ENCODE assay signal across 20 cellular contexts in the genomic region with DNA sequence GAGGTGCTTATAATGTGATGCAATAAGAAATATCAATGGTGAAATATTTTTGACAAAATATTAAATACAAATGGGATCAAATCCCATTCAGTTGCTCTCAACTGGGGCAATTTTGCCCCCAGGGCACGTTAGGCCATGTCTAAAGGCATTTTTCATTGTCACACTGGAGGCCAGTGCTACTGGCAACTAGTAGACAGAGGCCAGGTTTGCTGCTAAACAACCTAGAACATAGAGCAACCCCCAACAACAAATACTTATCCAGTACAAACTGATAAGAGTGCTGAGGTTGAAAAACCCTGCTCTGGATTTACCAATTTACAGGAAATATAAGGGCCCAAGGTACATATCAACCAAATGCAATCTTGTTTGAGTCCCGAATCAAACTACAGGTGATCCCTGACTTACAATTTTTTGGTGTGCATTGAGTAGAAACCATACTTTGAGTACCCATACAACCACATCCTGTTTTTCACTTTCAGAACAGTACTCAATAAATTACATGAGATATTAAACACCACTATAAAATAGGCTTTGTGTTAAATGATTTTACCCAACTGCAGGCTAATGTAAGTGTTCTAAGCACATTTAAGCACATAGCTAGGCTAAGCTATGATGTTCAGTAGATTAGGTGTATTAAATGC.
DNase-seq lines count a peak whose midpoint lies in the region; ATAC-seq lines count a peak whose summit lies in the region.
"Had no signal": no experiment of that assay in that cellular context is flagged by ENCODE, and none has a peak within 500 bp of the region (broad histone marks: within the 10 kb centered on the region; RNA-seq: fewer than 3 reads in every experiment).

No MANE protein-coding gene starts in this region.

- H3K27me3 Mint-ChIP-seq in activated CD4-positive, alpha-beta T cell treated with anti-CD3 and anti-CD28 coated beads, Interleukin-2, amount 10 ng/mL, durations not matched to agents 7 days and 5 days, result no peaks in the 10 kb centered on the region
- peaks cover 1% of the 10 kb centered on the region for H3K27me3 Mint-ChIP-seq in activated naive CD8-positive, alpha-beta T cell

- POLR2A ChIA-PET in activated CD4-positive, alpha-beta T cell treated with anti-CD3 and anti-CD28 coated beads, Interleukin-2, amount 10 ng/mL, durations not matched to agents 7 days and 5 days (lab: Charles Lee), result no interaction called here

- intact Hi-C loops in left ventricle myocardium superior (cut with micrococcal nuclease), result no loop called here

- ATAC-seq in HG03354 (IDR thresholded peaks at IDR 0.05; ENCODE audit: poor library complexity, severe bottlenecking, unreplicated experiment), result peak; percentile 60
- peak; percentile 71 for ATAC-seq in stimulated activated effector memory CD8-positive, alpha-beta T cell treated with anti-CD3 and anti-CD28 coated beads, Interleukin-12 subunit alpha, Interleukin-12 subunit beta, amount 100 ng/mL, for 72 hours
- ATAC-seq in HG02884 (IDR thresholded peaks at IDR 0.05; ENCODE audit: unreplicated experiment), result no peak
- no peak for ATAC-seq in left ventricle myocardium superior
- ATAC-seq: PC-3 had no signal

- peak overlapping the region; percentile 93 for H3K27ac Mint-ChIP-seq in activated CD4-positive, alpha-beta T cell treated with anti-CD3 and anti-CD28 coated beads, Interleukin-2, amount 10 ng/mL, durations not matched to agents 7 days and 5 days
- H3K27ac Mint-ChIP-seq in activated naive CD8-positive, alpha-beta T cell, result peak overlapping the region; percentile 35
- H3K27ac Mint-ChIP-seq in stimulated activated effector memory CD8-positive, alpha-beta T cell treated with anti-CD3 and anti-CD28 coated beads, Interleukin-12 subunit alpha, Interleukin-12 subunit beta, amount 100 ng/mL, for 72 hours, result no peak overlapping the region
- H3K27ac Mint-ChIP-seq: activated T-helper 2 cell treated with anti-CD3 and anti-CD28 coated beads, Interferon-gamma antibody, Interleukin-2, Interleukin-4, amounts not matched to agents 10 μg/mL and 5 μg/mL and 100 μg/mL, durations not matched to agents 14 hours and 24 hours and 36 hours; H9 had no signal

- H3K9me3 Mint-ChIP-seq in activated CD4-positive, alpha-beta T cell treated with anti-CD3 and anti-CD28 coated beads, Interleukin-2, amount 10 ng/mL, durations not matched to agents 7 days and 5 days, result peaks cover 14% of the 10 kb centered on the region
- H3K9me3 Mint-ChIP-seq in activated naive CD8-positive, alpha-beta T cell (ENCODE audit: low read depth), result no peaks in the 10 kb centered on the region
- H3K9me3 Mint-ChIP-seq in stimulated activated effector memory CD8-positive, alpha-beta T cell treated with anti-CD3 and anti-CD28 coated beads, Interleukin-12 subunit alpha, Interleukin-12 subunit beta, amount 100 ng/mL, for 72 hours, result no peaks in the 10 kb centered on the region
- H3K9me3 Mint-ChIP-seq: activated T-helper 2 cell treated with anti-CD3 and anti-CD28 coated beads, Interferon-gamma antibody, Interleukin-2, Interleukin-4, amounts not matched to agents 10 μg/mL and 5 μg/mL and 100 μg/mL, durations not matched to agents 14 hours and 24 hours and 36 hours; H9 had no signal

- no peak overlapping the region for H3K4me3 Mint-ChIP-seq in activated CD4-positive, alpha-beta T cell treated with anti-CD3 and anti-CD28 coated beads, Interleukin-2, amount 10 ng/mL, durations not matched to agents 7 days and 5 days
- H3K4me3 Mint-ChIP-seq in activated naive CD8-positive, alpha-beta T cell, result no peak overlapping the region
- no peak overlapping the region for H3K4me3 Mint-ChIP-seq in stimulated activated effector memory CD8-positive, alpha-beta T cell treated with anti-CD3 and anti-CD28 coated beads, Interleukin-12 subunit alpha, Interleukin-12 subunit beta, amount 100 ng/mL, for 72 hours
- H3K4me3 Mint-ChIP-seq: H9 had no signal

- CTCF ChIA-PET in activated CD4-positive, alpha-beta T cell treated with anti-CD3 and anti-CD28 coated beads, Interleukin-2, amount 10 ng/mL, durations not matched to agents 7 days and 5 days (lab: Charles Lee), result no interaction called here

- peaks cover 5% of the 10 kb centered on the region for H3K36me3 Mint-ChIP-seq in activated CD4-positive, alpha-beta T cell treated with anti-CD3 and anti-CD28 coated beads, Interleukin-2, amount 10 ng/mL, durations not matched to agents 7 days and 5 days (ENCODE audit: low read depth)
- peaks cover 4% of the 10 kb centered on the region for H3K36me3 Mint-ChIP-seq in activated naive CD8-positive, alpha-beta T cell
- no peaks in the 10 kb centered on the region for H3K36me3 Mint-ChIP-seq in stimulated activated effector memory CD8-positive, alpha-beta T cell treated with anti-CD3 and anti-CD28 coated beads, Interleukin-12 subunit alpha, Interleukin-12 subunit beta, amount 100 ng/mL, for 72 hours

- H3K4me1 Mint-ChIP-seq in activated CD4-positive, alpha-beta T cell treated with anti-CD3 and anti-CD28 coated beads, Interleukin-2, amount 10 ng/mL, durations not matched to agents 7 days and 5 days, result peaks cover 28% of the 10 kb centered on the region
- H3K4me1 Mint-ChIP-seq in activated naive CD8-positive, alpha-beta T cell (ENCODE audit: low read depth), result peaks cover 24% of the 10 kb centered on the region
- peaks cover 6% of the 10 kb centered on the region for H3K4me1 Mint-ChIP-seq in stimulated activated effector memory CD8-positive, alpha-beta T cell treated with anti-CD3 and anti-CD28 coated beads, Interleukin-12 subunit alpha, Interleukin-12 subunit beta, amount 100 ng/mL, for 72 hours

- peak; percentile 12 for DNase-seq in activated CD4-positive, alpha-beta T cell treated with anti-CD3 and anti-CD28 coated beads, Interleukin-2, amount 10 ng/mL, durations not matched to agents 7 days and 5 days
- no peak for DNase-seq in activated CD4-positive, alpha-beta T cell treated with anti-CD3 and anti-CD28 coated beads for 1 hour
- no peak for DNase-seq in stimulated activated effector memory CD8-positive, alpha-beta T cell treated with anti-CD3 and anti-CD28 coated beads, Interleukin-12 subunit alpha, Interleukin-12 subunit beta, amount 100 ng/mL, for 72 hours (ENCODE audit: low spot score in 2 of 2)
- DNase-seq in stimulated activated CD8-positive, alpha-beta memory T cell treated with anti-CD3 and anti-CD28 coated beads, Interleukin-4, amount 100 ng/mL, for 48 hours, result no peak
- DNase-seq in left ventricle myocardium superior, result no peak
- DNase-seq: 8988T; BE2C; Calu3; H9; KBM-7; NCI-H187; NCI-H774; PC-3; SHP77; stimulated activated CD4-positive, alpha-beta T cell treated with anti-CD3 and anti-CD28 coated beads, Interleukin-2, amount 100 ng/mL, for 48 hours; trophoblast cell had no signal

Comparison
In these comparisons a context has a peak if more than half of its experiments do, and no peak if none do; other contexts are left out.
1. ATAC-seq: peak in HG03354 (single experiment) and stimulated activated effector memory CD8-positive, alpha-beta T cell treated with anti-CD3 and anti-CD28 coated beads, Interleukin-12 subunit alpha, Interleukin-12 subunit beta, amount 100 ng/mL, for 72 hours (single experiment); none in HG02884 (single experiment) and left ventricle myocardium superior (single experiment).